ENCODE assay signal across 8 cellular contexts in genomic region chr22:31055322-31056159, GRCh38. TPM values are rescaled to one million over a fixed set of nuclear protein-coding genes. Genes with fewer than 3 reads are reported as not detected.
DNase-seq lines count a peak whose midpoint lies in the region; ATAC-seq and TF ChIP-seq lines count a peak whose summit lies in the region.

No MANE protein-coding gene starts in this region.

- peak overlapping the region; percentile 6 for H2AK5ac ChIP-seq in mesenchymal stem cell (ENCODE audit: low read length, severe bottlenecking)

- peak overlapping the region; percentile 96 for H2BK120ac ChIP-seq in mesenchymal stem cell (ENCODE audit: low read depth, low read length)

- WGBS in mesenchymal stem cell, result 23% methylated on average over 15 of the region's 16 CpGs

- peak overlapping the region; percentile 94 for H4K91ac ChIP-seq in mesenchymal stem cell (ENCODE audit: low read length)

- H3K27me3 ChIP-seq in dorsolateral prefrontal cortex, result no peaks in the 10 kb centered on the region
- no peaks in the 10 kb centered on the region for H3K27me3 ChIP-seq in mesenchymal stem cell (ENCODE audit: control insufficient read depth in 1 of 2, insufficient read depth in 1 of 2, low read length in 2 of 2)
- H3K27me3 ChIP-seq in upper lobe of right lung, result no peaks in the 10 kb centered on the region
- no peaks in the 10 kb centered on the region for H3K27me3 ChIP-seq in WERI-Rb-1 (ENCODE audit: insufficient read depth, low read depth, severe bottlenecking)

- H2AFZ ChIP-seq in mesenchymal stem cell (ENCODE audit: low read depth, low read length), result no peak overlapping the region

- peaks cover 16% of the 10 kb centered on the region for H3K4me1 ChIP-seq in mesenchymal stem cell (ENCODE audit: control insufficient read depth, insufficient read depth, low read depth, low read length)
- peaks cover 7% of the 10 kb centered on the region for H3K4me1 ChIP-seq in upper lobe of right lung

- BruUV-seq in Calu3 (replicated peaks; lab: Mats Ljungman, UMichigan), result no TSS peak

- H3K27ac Mint-ChIP-seq in Calu3 (ENCODE audit: unreplicated experiment), result peak overlapping the region; percentile 69

- H3K14ac ChIP-seq in mesenchymal stem cell (ENCODE audit: low read length in 2 of 2), result no peak overlapping the region

- no peak overlapping the region for H3K23ac ChIP-seq in mesenchymal stem cell (ENCODE audit: low read length in 2 of 2)

- DNase-seq in Calu3 (peak; percentile 91), NCI-H2196 (lab: John Stamatoyannopoulos, UW; ENCODE audit: unreplicated experiment) (peak; percentile 78), dorsolateral prefrontal cortex (peak in 7 of 10 donors; percentile 26 to 54 (median 43)), mesenchymal stem cell (peak; percentile 99), upper lobe of right lung (peak; percentile 94), WERI-Rb-1 (no peak)

- peak overlapping the region; percentile 80 for H2BK15ac ChIP-seq in mesenchymal stem cell (ENCODE audit: low read depth, poor library complexity, severe bottlenecking)

- intact Hi-C loops in Calu3 (cut with micrococcal nuclease; ENCODE audit: unreplicated experiment) (no loop called here), dorsolateral prefrontal cortex (cut with DNase I) (no loop called here), upper lobe of right lung (cut with DNase I) (no loop called here)

- ATAC-seq in upper lobe of right lung, result peak; percentile 97
- no peak for ATAC-seq in HG02884 (IDR thresholded peaks at IDR 0.05; ENCODE audit: unreplicated experiment)
- ATAC-seq in HG02610 (IDR thresholded peaks at IDR 0.05; ENCODE audit: unreplicated experiment), result no peak

- no peak for TF ChIP-seq CTCF in Calu3 (IDR thresholded peaks at IDR 0.05; ENCODE audit: unreplicated experiment)
- no peak for TF ChIP-seq CTCF in dorsolateral prefrontal cortex (IDR thresholded peaks at IDR 0.05 in 54 of 56, conservative IDR thresholded peaks at IDR 0.05 in 2 of 56; ENCODE audit: low read depth in 1 of 56, partially characterized antibody in 56 of 56)
- no peak for TF ChIP-seq CTCF in upper lobe of right lung (IDR thresholded peaks at IDR 0.05)
- TF ChIP-seq CTCF in WERI-Rb-1 (IDR thresholded peaks at IDR 0.05; ENCODE audit: low read depth, low read length), result no peak

- H3K36me3 Mint-ChIP-seq in Calu3 (ENCODE audit: insufficient read depth, unreplicated experiment), result peaks cover 5% of the 10 kb centered on the region

- H3K36me3 ChIP-seq in mesenchymal stem cell (ENCODE audit: control insufficient read depth in 1 of 2, insufficient read depth in 2 of 2, low read depth in 1 of 2, low read length in 2 of 2), result no peaks in the 10 kb centered on the region
- no peaks in the 10 kb centered on the region for H3K36me3 ChIP-seq in upper lobe of right lung
- no peaks in the 10 kb centered on the region for H3K36me3 ChIP-seq in WERI-Rb-1

- peak overlapping the region in 24 of 59 donors; percentile 3 to 75 (median 32) for H3K27ac ChIP-seq in dorsolateral prefrontal cortex
- H3K27ac ChIP-seq in mesenchymal stem cell (ENCODE audit: low read length, poor library complexity, severe bottlenecking), result no peak overlapping the region
- peak overlapping the region; percentile 79 for H3K27ac ChIP-seq in upper lobe of right lung
- no peak overlapping the region for H3K27ac ChIP-seq in WERI-Rb-1

- H3K4me1 Mint-ChIP-seq in Calu3 (ENCODE audit: low read depth, unreplicated experiment), result peaks cover 12% of the 10 kb centered on the region

- peak overlapping the region; percentile 89 for H4K8ac ChIP-seq in mesenchymal stem cell (ENCODE audit: low read length)

- H2BK12ac ChIP-seq in mesenchymal stem cell (ENCODE audit: low read length in 2 of 2), result peak overlapping the region; percentile 45 to 98

- CTCF ChIA-PET in Calu3 (lab: Charles Lee), result interaction anchor here (0.5 to 1.0 kb wide), 3 partner anchors 9 to 104 kb away, joined by 3 to 8 read pairs (median 4); no protein-coding TSS in a partner anchor

- H3K79me1 ChIP-seq in mesenchymal stem cell (replicated peaks; ENCODE audit: low read length, poor library complexity, severe bottlenecking), result no peaks in the 10 kb centered on the region

- no peak overlapping the region for H3K4me3 Mint-ChIP-seq in Calu3 (ENCODE audit: low read depth, unreplicated experiment)

- H3K4me3 ChIP-seq in dorsolateral prefrontal cortex, result no peak overlapping the region
- H3K4me3 ChIP-seq in mesenchymal stem cell (ENCODE audit: insufficient read depth in 1 of 2, low read depth in 1 of 2, low read length in 2 of 2), result no peak overlapping the region
- H3K4me3 ChIP-seq in upper lobe of right lung, result no peak overlapping the region
- no peak overlapping the region for H3K4me3 ChIP-seq in WERI-Rb-1 (ENCODE audit: low read depth, low read length)

- H3K9me3 ChIP-seq in mesenchymal stem cell (ENCODE audit: control insufficient read depth, low read length) (no peaks in the 10 kb centered on the region), upper lobe of right lung (no peaks in the 10 kb centered on the region), WERI-Rb-1 (ENCODE audit: severe bottlenecking) (no peaks in the 10 kb centered on the region)

- H3K9ac ChIP-seq in mesenchymal stem cell (ENCODE audit: low read length), result peak overlapping the region; percentile 67

- H3K18ac ChIP-seq in mesenchymal stem cell (ENCODE audit: low read depth in 1 of 2, low read length in 2 of 2), result peak overlapping the region; percentile 26 to 86

- no peak overlapping the region for H3K4me2 ChIP-seq in mesenchymal stem cell (ENCODE audit: low read length, poor library complexity, severe bottlenecking)

- no peaks in the 10 kb centered on the region for H3K9me3 Mint-ChIP-seq in Calu3 (ENCODE audit: low read depth, unreplicated experiment)

- peak overlapping the region; percentile 60 to 94 for H3K4ac ChIP-seq in mesenchymal stem cell (ENCODE audit: low read depth in 1 of 2, low read length in 2 of 2)

- H2BK5ac ChIP-seq in mesenchymal stem cell (ENCODE audit: low read depth, low read length, poor library complexity, severe bottlenecking), result no peak overlapping the region

- H3K27me3 Mint-ChIP-seq in Calu3 (ENCODE audit: unreplicated experiment), result no peaks in the 10 kb centered on the region

RNA-seq across cellular contexts. Expression of gene SMTN, which starts 25.6 kb away (rescaled TPM):
- total RNA-seq in Calu3 (2022) (59.7 and 61.0 TPM in 2 replicates), dorsolateral prefrontal cortex (100 to 1,000 TPM in 2 of 120 experiments, 10 to 100 TPM in 118; 12.5 to 186 (median 28.4) TPM), upper lobe of right lung (71.6 TPM)
- 71.2 TPM for polyA plus RNA-seq in mesenchymal stem cell (2013, experiment 1 of 2)
- polyA plus RNA-seq in mesenchymal stem cell (2013, experiment 2 of 2), result 67.2 TPM

RNA-seq across cellular contexts. Expression of gene SELENOM, which starts 51.8 kb away (rescaled TPM):
- 2.5 TPM in 1 of 2 replicates, not detected in the other for total RNA-seq in Calu3 (2022)
- 100 to 1,000 TPM in 102 of 120 experiments, 10 to 100 TPM in 18; 76.0 to 161 (median 116) TPM for total RNA-seq in dorsolateral prefrontal cortex
- polyA plus RNA-seq in mesenchymal stem cell (2013, experiment 1 of 2), result 278 TPM
- polyA plus RNA-seq in mesenchymal stem cell (2013, experiment 2 of 2), result 285 TPM
- total RNA-seq in upper lobe of right lung, result 89.0 TPM

Comparison
In these comparisons a context has a peak if more than half of its experiments do, and no peak if none do; other contexts are left out.
1. RNA of gene SELENOM, which starts 51.8 kb away (total RNA-seq): 76.0 to 161 TPM in dorsolateral prefrontal cortex and 89.0 TPM in upper lobe of right lung (single experiment); 2.5 TPM in Calu3; every median in the first group is over 10 times any median in the second.